21 cellular contexts compared by ENCODE assay signal in the genomic region with DNA sequence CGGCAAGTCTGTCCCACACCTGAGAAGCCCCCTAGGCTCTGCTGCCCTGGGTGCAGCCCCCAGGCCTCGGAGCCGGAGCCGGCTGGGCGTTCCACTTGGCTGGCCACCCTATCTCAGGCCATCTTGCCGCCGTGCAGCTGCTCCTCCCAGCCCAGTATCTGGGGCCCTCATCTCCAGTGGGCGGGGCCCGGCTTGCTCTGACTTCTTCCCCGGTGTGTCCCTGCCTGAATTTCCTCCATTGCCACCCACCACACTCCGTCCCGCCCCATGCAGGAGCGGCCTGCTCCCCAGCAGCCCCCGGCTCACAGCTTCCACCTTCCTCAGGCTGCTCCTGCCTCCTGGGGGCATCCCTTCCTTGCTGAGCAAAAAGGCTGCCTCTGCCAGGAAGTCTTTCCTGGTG. TPM values are rescaled to one million over a fixed set of nuclear protein-coding genes. Genes with fewer than 3 reads are reported as not detected.
DNase-seq lines count a peak whose midpoint lies in the region.
"Had no signal": no experiment of that assay in that cellular context is flagged by ENCODE, and none has a peak within 500 bp of the region (broad histone marks: within the 10 kb centered on the region; RNA-seq: fewer than 3 reads in every experiment).

No MANE protein-coding gene starts in this region.

- peaks cover 14% of the 10 kb centered on the region for H3K27me3 ChIP-seq in SJCRH30

- H3K4me1 ChIP-seq in SJCRH30, result peaks cover 6% of the 10 kb centered on the region; the same call in 1 of the 2 replicates
- H3K4me1 ChIP-seq: HAP-1 had no signal

- no peaks in the 10 kb centered on the region for H3K9me3 ChIP-seq in SJCRH30 (replicated peaks)
- H3K9me3 ChIP-seq: HAP-1 had no signal

- no peak overlapping the region for H3K4me3 ChIP-seq in SJCRH30
- H3K4me3 ChIP-seq: GM23338, HAP-1 had no signal

- no peaks in the 10 kb centered on the region for H3K36me3 ChIP-seq in SJCRH30
- H3K36me3 ChIP-seq: HAP-1 had no signal

- peak; percentile 54 for DNase-seq in ELF-1 (ENCODE audit: low read depth, low spot score)
- DNase-seq in SJCRH30, result peak; percentile 46 to 48
- DNase-seq in left kidney (ENCODE audit: low read depth, low spot score), result peak; percentile 77
- DNase-seq in hypothalamus (lab: John Stamatoyannopoulos, UW), result no peak
- no peak for DNase-seq in pons (ENCODE audit: low spot score)
- DNase-seq in SIG-M5 treated with dmso at 0.1 percent for 504 hours (lab: John Stamatoyannopoulos, UW; ENCODE audit: unreplicated experiment), result no peak
- no peak for DNase-seq in kidney tubule cell (ENCODE audit: low spot score)
- DNase-seq: NCI-H1092; NCI-H1417 treated with DMSO at 0.1 percent for 48 hours; NCI-H1694 treated with DMSO at 0.1 percent for 48 hours; NCI-H524 treated with DMSO at 0.1 percent for 48 hours; NCI-H82; NK-92 treated with Interleukin-12 subunit alpha and Interleukin-12 subunit beta, amount 100 ng/mL, for 24 hours; PC-3; SW 1271 had no signal

- H3K27ac ChIP-seq in SJCRH30, result no peak overlapping the region

RNA-seq across cellular contexts. Expression of gene WNT7B, which starts 46.6 kb away (rescaled TPM):
- not detected in 2 replicates for total RNA-seq in SJCRH30 (2014; rRNA removed; shearing (Covaris generic))
- total RNA-seq: A673, G401, Right ventricle myocardium inferior, SK-MEL-5 had no signal

Comparison
In these comparisons a context has a peak if more than half of its experiments do, and no peak if none do; other contexts are left out.
1. DNase-seq: peak in ELF-1 (single experiment), SJCRH30 (2 of 2) and left kidney (single experiment); none in hypothalamus (0 of 51), pons (single experiment), SIG-M5 treated with dmso at 0.1 percent for 504 hours (single experiment) and kidney tubule cell (single experiment).